9 cellular contexts compared by ENCODE assay signal in genomic region chr5:170638454-170639220, GRCh38.
A peak's percentile ranks its signal among the peaks of the same experiment; 100 is the strongest.
DNase-seq lines count a peak whose midpoint lies in the region; ATAC-seq and TF ChIP-seq lines count a peak whose summit lies in the region.
"Had no signal": no experiment of that assay in that cellular context is flagged by ENCODE, and none has a peak within 500 bp of the region (broad histone marks: within the 10 kb centered on the region; RNA-seq: fewer than 3 reads in every experiment).

No MANE protein-coding gene starts in this region.

- no peak overlapping the region for H3K4me3 Mint-ChIP-seq in CD4-positive, alpha-beta T cell
- no peak overlapping the region for H3K4me3 Mint-ChIP-seq in activated naive CD8-positive, alpha-beta T cell treated with anti-CD3 and anti-CD28 coated beads for 36 hours

- no peaks in the 10 kb centered on the region for H3K9me3 ChIP-seq in CD4-positive, alpha-beta T cell (ENCODE audit: control insufficient read depth, low read length)

- H3K27me3 Mint-ChIP-seq in CD4-positive, alpha-beta T cell, result peaks cover 43% of the 10 kb centered on the region
- H3K27me3 Mint-ChIP-seq in activated naive CD8-positive, alpha-beta T cell treated with anti-CD3 and anti-CD28 coated beads for 36 hours, result peaks cover 21% of the 10 kb centered on the region

- no peak overlapping the region for H3K4me3 ChIP-seq in retinal pigment epithelial cell (ENCODE audit: low read length)
- H3K4me3 ChIP-seq: SK-N-MC had no signal

- CTCF ChIA-PET in CD4-positive, alpha-beta T cell (lab: Charles Lee), result interaction anchor here (1.2 kb wide), 2 partner anchors 12 to 20 kb away, joined by 3 to 4 read pairs; no protein-coding TSS in a partner anchor

- H3K27ac Mint-ChIP-seq in CD4-positive, alpha-beta T cell, result no peak overlapping the region
- no peak overlapping the region for H3K27ac Mint-ChIP-seq in activated naive CD8-positive, alpha-beta T cell treated with anti-CD3 and anti-CD28 coated beads for 36 hours

- H3K4me1 Mint-ChIP-seq in CD4-positive, alpha-beta T cell (ENCODE audit: low read depth), result peaks cover 10% of the 10 kb centered on the region
- H3K4me1 Mint-ChIP-seq in activated naive CD8-positive, alpha-beta T cell treated with anti-CD3 and anti-CD28 coated beads for 36 hours, result peaks cover 5% of the 10 kb centered on the region

- no peaks in the 10 kb centered on the region for H3K9me3 Mint-ChIP-seq in CD4-positive, alpha-beta T cell
- H3K9me3 Mint-ChIP-seq in activated naive CD8-positive, alpha-beta T cell treated with anti-CD3 and anti-CD28 coated beads for 36 hours, result no peaks in the 10 kb centered on the region

- no peaks in the 10 kb centered on the region for H3K36me3 Mint-ChIP-seq in CD4-positive, alpha-beta T cell (ENCODE audit: low read depth)
- no peaks in the 10 kb centered on the region for H3K36me3 Mint-ChIP-seq in activated naive CD8-positive, alpha-beta T cell treated with anti-CD3 and anti-CD28 coated beads for 36 hours

- intact Hi-C loops in CD4-positive, alpha-beta T cell (cut with DNase I, micrococcal nuclease), result loop anchor here in 1 of 2 experiments (5.0 kb wide), 1 partner anchor 704 kb away; no protein-coding TSS in a partner anchor
- intact Hi-C loops in left cardiac atrium (cut with DNase I), result loop anchor here (2.0 to 10.0 kb wide), 3 partner anchors 152 to 699 kb away; no protein-coding TSS in a partner anchor

- H3K27me3 ChIP-seq in CD4-positive, alpha-beta T cell (ENCODE audit: control insufficient read depth, insufficient read depth, low read length), result peaks cover 6% of the 10 kb centered on the region

- H3K27ac ChIP-seq in CD4-positive, alpha-beta T cell (ENCODE audit: low read depth, low read length), result no peak overlapping the region
- H3K27ac ChIP-seq: SK-N-MC had no signal

- DNase-seq in CD4-positive, alpha-beta T cell, result peak; percentile 37 to 62 (median 46)
- peak; percentile 82 for DNase-seq in HuH-7 (ENCODE audit: low spot score)
- peak; percentile 64 for DNase-seq in activated naive CD8-positive, alpha-beta T cell treated with anti-CD3 and anti-CD28 coated beads for 36 hours
- peak; percentile 68 for DNase-seq in left cardiac atrium
- no peak for DNase-seq in retinal pigment epithelial cell (ENCODE audit: low read depth)

- POLR2A ChIA-PET in CD4-positive, alpha-beta T cell (lab: Charles Lee), result no interaction called here

- ATAC-seq in CD4-positive, alpha-beta T cell (ENCODE audit: poor library complexity), result no peak
- peak; percentile 60 for ATAC-seq in GM19372 (IDR thresholded peaks at IDR 0.05; ENCODE audit: low read depth, unreplicated experiment)
- ATAC-seq in SK-N-SH treated with all-trans-retinoic acid at 6 μM for 48 hours, result peak; percentile 90
- peak; percentile 59 to 65 for ATAC-seq in left cardiac atrium
- no peak for ATAC-seq in HG03565 (IDR thresholded peaks at IDR 0.05; ENCODE audit: unreplicated experiment)

- TF ChIP-seq CTCF in CD4-positive, alpha-beta T cell (IDR thresholded peaks at IDR 0.05), result peak; percentile 73
- TF ChIP-seq CTCF in retinal pigment epithelial cell (conservative IDR thresholded peaks at IDR 0.05; ENCODE audit: low read depth, low read length), result peak; percentile 87

TF ChIP-seq in SK-N-SH treated with all-trans-retinoic acid at 6 μM for 48 hours, 23 proteins besides CTCF, POLR2A, EP300 and RAD21:
- TF ChIP-seq ZFP3 (CRISPR knock-in tag; IDR thresholded peaks at IDR 0.05) (peak; percentile 25; the same call in 1 of the 2 replicates), SNAI2 (CRISPR knock-in tag; IDR thresholded peaks at IDR 0.05) (no peak)

Comparison
In these comparisons a context has a peak if more than half of its experiments do, and no peak if none do; other contexts are left out.
1. ATAC-seq: peak in GM19372 (single experiment), SK-N-SH treated with all-trans-retinoic acid at 6 μM for 48 hours (single experiment) and left cardiac atrium (2 of 2); none in CD4-positive, alpha-beta T cell (single experiment) and HG03565 (single experiment).